ENCODE assay signal across 1 cellular context in genomic region chr6:105069821-105070445, GRCh38.
TF ChIP-seq lines count a peak whose summit lies in the region.

No MANE protein-coding gene starts in this region.

TF ChIP-seq in K562, 482 proteins besides CTCF, POLR2A, EP300 and RAD21:
- TF ChIP-seq, protein P1, sequence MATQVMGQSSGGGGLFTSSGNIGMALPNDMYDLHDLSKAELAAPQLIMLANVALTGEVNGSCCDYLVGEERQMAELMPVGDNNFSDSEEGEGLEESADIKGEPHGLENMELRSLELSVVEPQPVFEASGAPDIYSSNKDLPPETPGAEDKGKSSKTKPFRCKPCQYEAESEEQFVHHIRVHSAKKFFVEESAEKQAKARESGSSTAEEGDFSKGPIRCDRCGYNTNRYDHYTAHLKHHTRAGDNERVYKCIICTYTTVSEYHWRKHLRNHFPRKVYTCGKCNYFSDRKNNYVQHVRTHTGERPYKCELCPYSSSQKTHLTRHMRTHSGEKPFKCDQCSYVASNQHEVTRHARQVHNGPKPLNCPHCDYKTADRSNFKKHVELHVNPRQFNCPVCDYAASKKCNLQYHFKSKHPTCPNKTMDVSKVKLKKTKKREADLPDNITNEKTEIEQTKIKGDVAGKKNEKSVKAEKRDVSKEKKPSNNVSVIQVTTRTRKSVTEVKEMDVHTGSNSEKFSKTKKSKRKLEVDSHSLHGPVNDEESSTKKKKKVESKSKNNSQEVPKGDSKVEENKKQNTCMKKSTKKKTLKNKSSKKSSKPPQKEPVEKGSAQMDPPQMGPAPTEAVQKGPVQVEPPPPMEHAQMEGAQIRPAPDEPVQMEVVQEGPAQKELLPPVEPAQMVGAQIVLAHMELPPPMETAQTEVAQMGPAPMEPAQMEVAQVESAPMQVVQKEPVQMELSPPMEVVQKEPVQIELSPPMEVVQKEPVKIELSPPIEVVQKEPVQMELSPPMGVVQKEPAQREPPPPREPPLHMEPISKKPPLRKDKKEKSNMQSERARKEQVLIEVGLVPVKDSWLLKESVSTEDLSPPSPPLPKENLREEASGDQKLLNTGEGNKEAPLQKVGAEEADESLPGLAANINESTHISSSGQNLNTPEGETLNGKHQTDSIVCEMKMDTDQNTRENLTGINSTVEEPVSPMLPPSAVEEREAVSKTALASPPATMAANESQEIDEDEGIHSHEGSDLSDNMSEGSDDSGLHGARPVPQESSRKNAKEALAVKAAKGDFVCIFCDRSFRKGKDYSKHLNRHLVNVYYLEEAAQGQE (CRISPR knock-in tag; IDR thresholded peaks at IDR 0.05; ENCODE audit: low read depth), result no peak
- no peak for TF ChIP-seq CBFA2T2 (conservative IDR thresholded peaks at IDR 0.05)
- no peak for TF ChIP-seq ILF3 (IDR thresholded peaks at IDR 0.05; ENCODE audit: borderline replicate concordance)
- TF ChIP-seq, protein P2, sequence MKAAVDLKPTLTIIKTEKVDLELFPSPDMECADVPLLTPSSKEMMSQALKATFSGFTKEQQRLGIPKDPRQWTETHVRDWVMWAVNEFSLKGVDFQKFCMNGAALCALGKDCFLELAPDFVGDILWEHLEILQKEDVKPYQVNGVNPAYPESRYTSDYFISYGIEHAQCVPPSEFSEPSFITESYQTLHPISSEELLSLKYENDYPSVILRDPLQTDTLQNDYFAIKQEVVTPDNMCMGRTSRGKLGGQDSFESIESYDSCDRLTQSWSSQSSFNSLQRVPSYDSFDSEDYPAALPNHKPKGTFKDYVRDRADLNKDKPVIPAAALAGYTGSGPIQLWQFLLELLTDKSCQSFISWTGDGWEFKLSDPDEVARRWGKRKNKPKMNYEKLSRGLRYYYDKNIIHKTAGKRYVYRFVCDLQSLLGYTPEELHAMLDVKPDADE (conservative IDR thresholded peaks at IDR 0.05; ENCODE audit: control insufficient read depth, low read depth, low read length), result no peak
- TF ChIP-seq HNRNPH1 (optimal IDR thresholded peaks at IDR 0.05; ENCODE audit: low read depth, low read length), result no peak
- no peak for TF ChIP-seq XRCC4 (IDR thresholded peaks at IDR 0.05; ENCODE audit: extremely low read depth, insufficient read depth, insufficient read length)
- TF ChIP-seq, protein P3, sequence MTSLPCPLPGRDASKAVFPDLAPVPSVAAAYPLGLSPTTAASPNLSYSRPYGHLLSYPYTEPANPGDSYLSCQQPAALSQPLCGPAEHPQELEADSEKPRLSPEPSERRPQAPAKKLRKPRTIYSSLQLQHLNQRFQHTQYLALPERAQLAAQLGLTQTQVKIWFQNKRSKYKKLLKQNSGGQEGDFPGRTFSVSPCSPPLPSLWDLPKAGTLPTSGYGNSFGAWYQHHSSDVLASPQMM (CRISPR knock-in tag; IDR thresholded peaks at IDR 0.05), result no peak
- TF ChIP-seq ELK3 (CRISPR knock-in tag; IDR thresholded peaks at IDR 0.05), result no peak
- no peak for TF ChIP-seq ASH1L (IDR thresholded peaks at IDR 0.05; ENCODE audit: borderline replicate concordance, low read depth, partially characterized antibody)
- no peak for TF ChIP-seq SRSF7 (optimal IDR thresholded peaks at IDR 0.05; ENCODE audit: low read depth, low read length)
